ENCODE assay signal across 20 cellular contexts in genomic region chr11:27433742-27434141, GRCh38.
"Had no signal": no experiment of that assay in that cellular context is flagged by ENCODE, and none has a peak within 500 bp of the region (broad histone marks: within the 10 kb centered on the region; RNA-seq: fewer than 3 reads in every experiment).

No MANE protein-coding gene starts in this region.

- H3K27ac ChIP-seq: HL-60, SJSA1, SK-N-MC had no signal

- H3K36me3 ChIP-seq: SJSA1 had no signal

- H3K27me3 ChIP-seq: SJSA1 had no signal

- H3K9me3 ChIP-seq: SJSA1 had no signal

- H3K4me3 ChIP-seq: SJSA1, SK-N-MC had no signal

- DNase-seq: KBM-7, MM.1S, NCI-H1092 treated with DMSO at 0.1 percent for 48 hours, NCI-H1417, NCI-H1436 treated with DMSO at 0.1 percent for 48 hours, NCI-H1694, NCI-H187 treated with DMSO at 0.1 percent for 48 hours, NCI-H2029 treated with DMSO at 0.1 percent for 48 hours, NCI-H2171 treated with DMSO at 0.1 percent for 48 hours, NCI-H345, NCI-H446 treated with DMSO at 0.1 percent for 48 hours, NCI-H510A treated with DMSO at 0.1 percent for 48 hours, NCI-H526 treated with DMSO at 0.1 percent for 48 hours, NCI-H748 treated with DMSO at 0.1 percent for 48 hours, Right ventricle myocardium superior, RPMI8226, SIG-M5 had no signal
